In the genomic region with DNA sequence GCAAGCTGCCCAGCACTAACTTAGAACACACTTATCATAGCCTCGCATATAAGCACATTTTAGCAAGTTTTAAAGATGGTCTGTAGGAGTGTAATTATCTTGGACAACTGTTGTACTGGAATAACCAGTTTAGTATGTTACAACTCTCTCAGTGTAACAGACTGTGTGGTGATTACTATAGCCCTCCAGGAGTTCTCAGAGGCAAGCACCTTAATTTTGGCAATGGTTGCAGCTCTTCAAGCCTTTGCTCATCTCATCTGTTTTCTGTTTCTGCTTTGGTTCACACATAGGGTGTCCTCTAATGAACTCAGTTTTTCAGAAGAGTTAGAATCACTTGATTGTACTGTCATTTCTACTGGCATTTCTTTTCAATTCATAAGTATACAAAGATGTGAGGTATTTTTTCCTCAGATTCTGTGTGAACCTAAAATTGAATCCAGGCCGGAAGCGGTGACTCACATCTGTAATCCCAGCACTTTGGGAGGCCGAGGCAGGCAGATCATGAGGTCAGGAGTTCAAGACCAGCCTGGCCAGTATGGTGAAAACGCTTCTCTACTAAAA, we compare ENCODE assay signal across 10 cellular contexts.
A peak's percentile ranks its signal among the peaks of the same experiment; 100 is the strongest.
DNase-seq lines count a peak whose midpoint lies in the region; ATAC-seq, FAIRE-seq and TF ChIP-seq lines count a peak whose summit lies in the region.
"Had no signal": no experiment of that assay in that cellular context is flagged by ENCODE, and none has a peak within 500 bp of the region (broad histone marks: within the 10 kb centered on the region; RNA-seq: fewer than 3 reads in every experiment).

No MANE protein-coding gene starts in this region.

- intact Hi-C loops in pancreas (cut with DNase I): no loop called here

- H3K27ac ChIP-seq in pancreas: peak overlapping the region in 3 of 4 donors; percentile 6 to 39 (median 24)

- peak; percentile 55 to 89 (median 81) for ATAC-seq in pancreas
- ATAC-seq in HG03039 (IDR thresholded peaks at IDR 0.05; ENCODE audit: unreplicated experiment): no peak
- no peak for ATAC-seq in HG02938 (IDR thresholded peaks at IDR 0.05; ENCODE audit: unreplicated experiment)
- no peak for ATAC-seq in activated CD4-positive, CD25-positive, alpha-beta regulatory T cell treated with anti-CD3 and anti-CD28 coated beads, Interleukin-2, amount 50 U/mL, for 24 hours
- ATAC-seq: effector memory CD8-positive, alpha-beta T cell had no signal

- H3K27me3 ChIP-seq in pancreas: no peaks in the 10 kb centered on the region

- H3K4me3 ChIP-seq in epithelial cell of esophagus (ENCODE audit: low read length) (no peak overlapping the region), pancreas (no peak overlapping the region)

- FAIRE-seq in pancreas (lab: Jason Lieb, UNC): no peak

- no peaks in the 10 kb centered on the region for H3K9me3 ChIP-seq in pancreas

- DNase-seq in EL (peak; percentile 63), NCI-H748 treated with DMSO at 0.1 percent for 48 hours (lab: John Stamatoyannopoulos, UW) (peak; percentile 14), epithelial cell of esophagus (ENCODE audit: low read depth) (peak; percentile 83), pancreas (no peak), 8988T (no peak)
- DNase-seq: activated CD8-positive, alpha-beta memory T cell treated with anti-CD3 and anti-CD28 coated beads, Interleukin-2, amount 50 U/mL, for 48 hours; effector memory CD8-positive, alpha-beta T cell had no signal

- no peak for TF ChIP-seq CTCF in epithelial cell of esophagus (IDR thresholded peaks at IDR 0.05; ENCODE audit: insufficient read depth, low read depth, low read length, missing control alignments)
- TF ChIP-seq CTCF in pancreas (IDR thresholded peaks at IDR 0.05): no peak

- 55 to 62% methylated on average over 5 of the region's 5 CpGs for WGBS in pancreas, 2 donors

- H3K36me3 ChIP-seq in pancreas: no peaks in the 10 kb centered on the region

- peaks cover 0 to 19% (median 12%) of the 10 kb centered on the region in 3 donors for H3K4me1 ChIP-seq in pancreas

Comparison
In these comparisons a context has a peak if more than half of its experiments do, and no peak if none do; other contexts are left out.
1. DNase-seq: peak in EL (single experiment), NCI-H748 treated with DMSO at 0.1 percent for 48 hours (single experiment) and epithelial cell of esophagus (single experiment); none in pancreas (0 of 6) and 8988T (single experiment).
2. ATAC-seq: peak in pancreas (4 of 4); none in HG03039 (single experiment), HG02938 (single experiment) and activated CD4-positive, CD25-positive, alpha-beta regulatory T cell treated with anti-CD3 and anti-CD28 coated beads, Interleukin-2, amount 50 U/mL, for 24 hours (0 of 2).